Comparison of ENCODE assay signal across 1 cellular context in genomic region chr9:128203024-128203841, GRCh38.
A peak's percentile ranks its signal among the peaks of the same experiment; 100 is the strongest.
TF ChIP-seq lines count a peak whose summit lies in the region.

Gene DNM1, plus strand, starts transcription at chr9:128203379. Its CDS starts 92 bp downstream, at chr9:128203471.

TF ChIP-seq in H1, 55 proteins besides CTCF, POLR2A, EP300 and RAD21 (continued from another document):
- TF ChIP-seq TBP (IDR thresholded peaks at IDR 0.05; ENCODE audit: low read depth, low read length): peak; percentile 60; the same call in 1 of the 2 replicates
- no peak for TF ChIP-seq RFX5 (IDR thresholded peaks at IDR 0.05; ENCODE audit: borderline replicate concordance, low read depth, low read length)
- TF ChIP-seq FOSL1 (IDR thresholded peaks at IDR 0.05; ENCODE audit: insufficient read depth, low read depth, low read length): 0 out of 2 replicates have a peak, but pooled peaks have one; percentile 26
- TF ChIP-seq POU5F1 (IDR thresholded peaks at IDR 0.05; ENCODE audit: low read depth, low read length): no peak
- TF ChIP-seq SIN3A (conservative IDR thresholded peaks at IDR 0.05 in 1 of 2, IDR thresholded peaks at IDR 0.05 in 1 of 2; ENCODE audit: low read depth in 1 of 2, low read length in 2 of 2): peak in 1 of 2 experiments; percentile 52; a peak in 1 of 4 replicates
- no peak for TF ChIP-seq KDM1A (IDR thresholded peaks at IDR 0.05; ENCODE audit: borderline replicate concordance, low read length)
- TF ChIP-seq JUND (IDR thresholded peaks at IDR 0.05; ENCODE audit: low read length): 0 out of 2 replicates have a peak, but pooled peaks have one; percentile 24
- TF ChIP-seq CHD1 (IDR thresholded peaks at IDR 0.05; ENCODE audit: low read depth, low read length): no peak
- TF ChIP-seq NRF1 (IDR thresholded peaks at IDR 0.05; ENCODE audit: low read depth, low read length): peak; percentile 73
- peak; percentile 42; the same call in 1 of the 2 replicates for TF ChIP-seq GABPA (IDR thresholded peaks at IDR 0.05; ENCODE audit: borderline replicate concordance, insufficient read depth, low read length)
- TF ChIP-seq USF2 (IDR thresholded peaks at IDR 0.05; ENCODE audit: low read length): no peak
- no peak for TF ChIP-seq HDAC6 (IDR thresholded peaks at IDR 0.05; ENCODE audit: low read depth, low read length)
- peak; percentile 55 for TF ChIP-seq TAF7 (optimal IDR thresholded peaks at IDR 0.05; ENCODE audit: borderline replicate concordance, low read depth, low read length)
- TF ChIP-seq KDM4A (IDR thresholded peaks at IDR 0.05; ENCODE audit: low read depth, low read length, severe bottlenecking): peak; percentile 64
- peak; percentile 8; the same call in 1 of the 2 replicates for TF ChIP-seq MAX (IDR thresholded peaks at IDR 0.05)
- TF ChIP-seq RBBP5 (IDR thresholded peaks at IDR 0.05; ENCODE audit: borderline replicate concordance, low read depth, low read length): no peak
